In genomic region chr6:108731229-108731565, GRCh38 we compare ENCODE assay signal across 16 cellular contexts.
"Had no signal": no experiment of that assay in that cellular context is flagged by ENCODE, and none has a peak within 500 bp of the region (broad histone marks: within the 10 kb centered on the region; RNA-seq: fewer than 3 reads in every experiment).

No MANE protein-coding gene starts in this region.

- H3K4me3 Mint-ChIP-seq: activated CD4-positive, alpha-beta T cell treated with anti-CD3 and anti-CD28 coated beads, Interleukin-2, amount 10 ng/mL, durations not matched to agents 7 days and 5 days; activated naive CD8-positive, alpha-beta T cell; stimulated activated effector memory CD8-positive, alpha-beta T cell treated with anti-CD3 and anti-CD28 coated beads, Interleukin-12 subunit alpha, Interleukin-12 subunit beta, amount 100 ng/mL, for 72 hours had no signal

- H3K9me3 ChIP-seq: body of pancreas, gastrocnemius medialis, heart left ventricle, pancreas, uterus had no signal

- H3K36me3 ChIP-seq: gastrocnemius medialis, heart left ventricle, pancreas, uterus had no signal

- H3K27ac ChIP-seq: body of pancreas, gastrocnemius medialis, heart left ventricle, pancreas, uterus had no signal

- H3K4me1 Mint-ChIP-seq: activated CD4-positive, alpha-beta T cell treated with anti-CD3 and anti-CD28 coated beads, Interleukin-2, amount 10 ng/mL, durations not matched to agents 7 days and 5 days; stimulated activated effector memory CD8-positive, alpha-beta T cell treated with anti-CD3 and anti-CD28 coated beads, Interleukin-12 subunit alpha, Interleukin-12 subunit beta, amount 100 ng/mL, for 72 hours had no signal

- ATAC-seq: body of pancreas; gastrocnemius medialis; heart left ventricle; pancreas; stimulated activated effector memory CD8-positive, alpha-beta T cell treated with anti-CD3 and anti-CD28 coated beads, Interleukin-12 subunit alpha, Interleukin-12 subunit beta, amount 100 ng/mL, for 72 hours had no signal

- H3K36me3 Mint-ChIP-seq: activated naive CD8-positive, alpha-beta T cell; stimulated activated effector memory CD8-positive, alpha-beta T cell treated with anti-CD3 and anti-CD28 coated beads, Interleukin-12 subunit alpha, Interleukin-12 subunit beta, amount 100 ng/mL, for 72 hours had no signal

- H3K4me3 ChIP-seq: body of pancreas, gastrocnemius medialis, pancreas, uterus had no signal

- H3K27me3 ChIP-seq: body of pancreas, gastrocnemius medialis, heart left ventricle, pancreas, uterus had no signal

- H3K27me3 Mint-ChIP-seq: activated naive CD8-positive, alpha-beta T cell had no signal

- H3K4me1 ChIP-seq: pancreas, uterus had no signal

- H3K27ac Mint-ChIP-seq: activated CD4-positive, alpha-beta T cell treated with anti-CD3 and anti-CD28 coated beads, Interleukin-2, amount 10 ng/mL, durations not matched to agents 7 days and 5 days; activated naive CD8-positive, alpha-beta T cell; stimulated activated effector memory CD8-positive, alpha-beta T cell treated with anti-CD3 and anti-CD28 coated beads, Interleukin-12 subunit alpha, Interleukin-12 subunit beta, amount 100 ng/mL, for 72 hours had no signal

- DNase-seq: activated CD4-positive, alpha-beta T cell treated with anti-CD3 and anti-CD28 coated beads, Interleukin-2, amount 10 ng/mL, durations not matched to agents 7 days and 5 days; activated CD4-positive, CD25-positive, alpha-beta regulatory T cell; activated CD8-positive, alpha-beta memory T cell treated with anti-CD3 and anti-CD28 coated beads for 24 hours; activated gamma-delta T cell treated with Interleukin-2 at 50 U/mL for 16 hours; amniotic stem cell; body of pancreas; central memory CD4-positive, alpha-beta T cell; cortex of kidney; effector CD8-positive, alpha-beta T cell; gastrocnemius medialis; heart left ventricle; pancreas; stimulated activated CD4-positive, alpha-beta T cell treated with anti-CD3 and anti-CD28 coated beads, Interleukin-12 subunit alpha, Interleukin-12 subunit beta, amount 100 ng/mL, for 4 hours; uterus had no signal

- H3K9me3 Mint-ChIP-seq: activated CD4-positive, alpha-beta T cell treated with anti-CD3 and anti-CD28 coated beads, Interleukin-2, amount 10 ng/mL, durations not matched to agents 7 days and 5 days; stimulated activated effector memory CD8-positive, alpha-beta T cell treated with anti-CD3 and anti-CD28 coated beads, Interleukin-12 subunit alpha, Interleukin-12 subunit beta, amount 100 ng/mL, for 72 hours had no signal
